18 cellular contexts compared by ENCODE assay signal in genomic region chr2:68730828-68731227, GRCh38. TPM values are rescaled to one million over a fixed set of nuclear protein-coding genes. Genes with fewer than 3 reads are reported as not detected.
DNase-seq lines count a peak whose midpoint lies in the region; ATAC-seq and TF ChIP-seq lines count a peak whose summit lies in the region.
"Had no signal": no experiment of that assay in that cellular context is flagged by ENCODE, and none has a peak within 500 bp of the region (broad histone marks: within the 10 kb centered on the region; RNA-seq: fewer than 3 reads in every experiment).

No MANE protein-coding gene starts in this region.

- no peak overlapping the region for H3K4me3 Mint-ChIP-seq in activated naive CD8-positive, alpha-beta T cell
- H3K4me3 Mint-ChIP-seq in activated naive CD8-positive, alpha-beta T cell treated with anti-CD3 and anti-CD28 coated beads for 36 hours = no peak overlapping the region
- H3K4me3 Mint-ChIP-seq in central memory CD8-positive, alpha-beta T cell = no peak overlapping the region
- H3K4me3 Mint-ChIP-seq in stimulated activated naive B cell treated with anti-CD40 and anti-IgM and Interleukin-4, amounts not matched to agents 10 μg/mL and 1 μg/mL and 100 μg/mL, for 72 hours = no peak overlapping the region
- H3K4me3 Mint-ChIP-seq: neural progenitor cell, type B pancreatic cell had no signal

- no peak overlapping the region for H3K4me3 ChIP-seq in transverse colon
- H3K4me3 ChIP-seq: cardiac muscle cell, neural progenitor cell, Peyer's patch had no signal

- in situ Hi-C loops in transverse colon (cut with MboI; ENCODE audit: low pct_ligation_motif_present in 1 of 4, low pct_unique_long_range_greater_than_20kb in 1 of 4, low sequenced_read_pairs in 3 of 4) = loop anchor here in 3 of 4 donors (25.0 kb wide), 2 partner anchors 181 to 244 kb away; no protein-coding TSS in a partner anchor

- no peak for DNase-seq in activated naive CD8-positive, alpha-beta T cell treated with anti-CD3 and anti-CD28 coated beads for 36 hours
- DNase-seq in MV-4-11 (lab: John Stamatoyannopoulos, UW) (peak; percentile 65), superior temporal gyrus (ENCODE audit: extremely low spot score) (no peak), transverse colon (no peak)
- no peak for DNase-seq in central memory CD8-positive, alpha-beta T cell (ENCODE audit: low spot score in 2 of 2)
- DNase-seq in stimulated activated naive B cell treated with anti-CD40 and anti-IgM and Interleukin-4, amounts not matched to agents 10 μg/mL and 1 μg/mL and 100 μg/mL, for 72 hours = no peak
- DNase-seq in stimulated activated CD4-positive, alpha-beta T cell treated with anti-CD3 and anti-CD28 coated beads, Interleukin-12 subunit alpha, Interleukin-12 subunit beta, amount 100 ng/mL, for 4 hours = no peak
- DNase-seq: ACHN; activated effector memory CD4-positive, alpha-beta T cell treated with anti-CD3 and anti-CD28 coated beads, Interleukin-2, amount 50 U/mL, for 16 hours; DND-41; H7; NCI-H1105; NCI-H446 treated with DMSO at 0.1 percent for 48 hours; Peyer's patch had no signal

- no peak for TF ChIP-seq EP300 in transverse colon (IDR thresholded peaks at IDR 0.05; ENCODE audit: low read depth)

- intact Hi-C loops in transverse colon (cut with DNase I; ENCODE audit: low total_unique reads) = no loop called here

- no peaks in the 10 kb centered on the region for H3K9me3 Mint-ChIP-seq in activated naive CD8-positive, alpha-beta T cell (ENCODE audit: low read depth)
- H3K9me3 Mint-ChIP-seq in activated naive CD8-positive, alpha-beta T cell treated with anti-CD3 and anti-CD28 coated beads for 36 hours = no peaks in the 10 kb centered on the region
- no peaks in the 10 kb centered on the region for H3K9me3 Mint-ChIP-seq in central memory CD8-positive, alpha-beta T cell
- peaks cover 0 to 3% of the 10 kb centered on the region in 2 donors for H3K9me3 Mint-ChIP-seq in stimulated activated naive B cell treated with anti-CD40 and anti-IgM and Interleukin-4, amounts not matched to agents 10 μg/mL and 1 μg/mL and 100 μg/mL, for 72 hours
- H3K9me3 Mint-ChIP-seq: neural progenitor cell, type B pancreatic cell had no signal

- H3K36me3 ChIP-seq in transverse colon = no peaks in the 10 kb centered on the region
- H3K36me3 ChIP-seq: cardiac muscle cell, neural progenitor cell, Peyer's patch had no signal

- H3K36me3 Mint-ChIP-seq in activated naive CD8-positive, alpha-beta T cell = no peaks in the 10 kb centered on the region
- H3K36me3 Mint-ChIP-seq in activated naive CD8-positive, alpha-beta T cell treated with anti-CD3 and anti-CD28 coated beads for 36 hours = peaks cover 4% of the 10 kb centered on the region
- no peaks in the 10 kb centered on the region for H3K36me3 Mint-ChIP-seq in central memory CD8-positive, alpha-beta T cell (ENCODE audit: insufficient read depth)
- H3K36me3 Mint-ChIP-seq in stimulated activated naive B cell treated with anti-CD40 and anti-IgM and Interleukin-4, amounts not matched to agents 10 μg/mL and 1 μg/mL and 100 μg/mL, for 72 hours = peaks cover 5 to 7% of the 10 kb centered on the region in 2 donors
- H3K36me3 Mint-ChIP-seq: neural progenitor cell, type B pancreatic cell had no signal

- ATAC-seq in central memory CD8-positive, alpha-beta T cell (replicated peaks; ENCODE audit: extremely low read depth, poor library complexity, severe bottlenecking) = no peak
- ATAC-seq in stimulated activated naive B cell treated with anti-CD40 and anti-IgM and Interleukin-4, amounts not matched to agents 10 μg/mL and 1 μg/mL and 100 μg/mL, for 72 hours (replicated peaks) = no peak

- H3K27me3 ChIP-seq in transverse colon = no peaks in the 10 kb centered on the region
- H3K27me3 ChIP-seq: cardiac muscle cell, neural progenitor cell, Peyer's patch had no signal

- WGBS in transverse colon (ENCODE audit: low coverage in 1 of 2), 2 donors = 69 to 72% methylated on average over 3 to 6 of the region's 6 CpGs

- peak overlapping the region; percentile 58 for H3K27ac Mint-ChIP-seq in activated naive CD8-positive, alpha-beta T cell
- H3K27ac Mint-ChIP-seq in activated naive CD8-positive, alpha-beta T cell treated with anti-CD3 and anti-CD28 coated beads for 36 hours = no peak overlapping the region
- peak overlapping the region; percentile 4 for H3K27ac Mint-ChIP-seq in central memory CD8-positive, alpha-beta T cell (ENCODE audit: low read depth)
- H3K27ac Mint-ChIP-seq in stimulated activated naive B cell treated with anti-CD40 and anti-IgM and Interleukin-4, amounts not matched to agents 10 μg/mL and 1 μg/mL and 100 μg/mL, for 72 hours = peak overlapping the region; percentile 92
- H3K27ac Mint-ChIP-seq: neural progenitor cell, type B pancreatic cell had no signal

- no peak overlapping the region for H3K27ac ChIP-seq in transverse colon
- H3K27ac ChIP-seq: cardiac muscle cell, neural progenitor cell, Peyer's patch had no signal

- H3K9me3 ChIP-seq in transverse colon = no peaks in the 10 kb centered on the region
- H3K9me3 ChIP-seq: Peyer's patch had no signal

- peaks cover 42% of the 10 kb centered on the region for H3K4me1 Mint-ChIP-seq in activated naive CD8-positive, alpha-beta T cell (ENCODE audit: low read depth)
- H3K4me1 Mint-ChIP-seq in activated naive CD8-positive, alpha-beta T cell treated with anti-CD3 and anti-CD28 coated beads for 36 hours = peaks cover 32% of the 10 kb centered on the region
- H3K4me1 Mint-ChIP-seq in central memory CD8-positive, alpha-beta T cell = peaks cover 45% of the 10 kb centered on the region
- peaks cover 28 to 39% of the 10 kb centered on the region in 2 donors for H3K4me1 Mint-ChIP-seq in stimulated activated naive B cell treated with anti-CD40 and anti-IgM and Interleukin-4, amounts not matched to agents 10 μg/mL and 1 μg/mL and 100 μg/mL, for 72 hours
- H3K4me1 Mint-ChIP-seq: neural progenitor cell had no signal

- no peak for TF ChIP-seq POLR2A in transverse colon (IDR thresholded peaks at IDR 0.05)

- H3K27me3 Mint-ChIP-seq in activated naive CD8-positive, alpha-beta T cell = no peaks in the 10 kb centered on the region
- H3K27me3 Mint-ChIP-seq in activated naive CD8-positive, alpha-beta T cell treated with anti-CD3 and anti-CD28 coated beads for 36 hours = no peaks in the 10 kb centered on the region
- H3K27me3 Mint-ChIP-seq in central memory CD8-positive, alpha-beta T cell = no peaks in the 10 kb centered on the region
- no peaks in the 10 kb centered on the region for H3K27me3 Mint-ChIP-seq in stimulated activated naive B cell treated with anti-CD40 and anti-IgM and Interleukin-4, amounts not matched to agents 10 μg/mL and 1 μg/mL and 100 μg/mL, for 72 hours

- no peak for TF ChIP-seq CTCF in transverse colon (IDR thresholded peaks at IDR 0.05)

- peaks cover 0 to 17% (median 0%) of the 10 kb centered on the region in 4 donors for H3K4me1 ChIP-seq in transverse colon
- H3K4me1 ChIP-seq: neural progenitor cell had no signal

RNA-seq across cellular contexts. Expression of gene ARHGAP25, which starts 3.8 kb away (rescaled TPM):
- total RNA-seq in activated naive CD8-positive, alpha-beta T cell treated with anti-CD3 and anti-CD28 coated beads for 36 hours = 10 to 100 TPM; 47.4 to 51.0 TPM
- total RNA-seq in transverse colon = 10 to 100 TPM in 2 of 4 donors, 1 to 10 TPM in 2; 2.2 to 11.6 (median 7.2) TPM
